In genomic region chr5:139482050-139482889, GRCh38 we compare ENCODE assay signal across 8 cellular contexts. TPM values are rescaled to one million over a fixed set of nuclear protein-coding genes. Genes with fewer than 3 reads are reported as not detected.
DNase-seq lines count a peak whose midpoint lies in the region; ATAC-seq, FAIRE-seq and TF ChIP-seq lines count a peak whose summit lies in the region.

TSS of gene STING1 (minus strand) at chr5:139482758. CDS start at chr5:139481704, 1,054 bp downstream.

- H3K4me1 Mint-ChIP-seq in astrocyte (ENCODE audit: low read depth, unreplicated experiment) = peaks cover 15% of the 10 kb centered on the region

- H3K79me2 ChIP-seq in astrocyte (ENCODE audit: insufficient read depth, low read length) = peaks cover 15% of the 10 kb centered on the region

- H2AFZ ChIP-seq in astrocyte (ENCODE audit: low read depth, low read length) = peak within 1 kb of the TSS; percentile 91

- H3K9ac ChIP-seq in astrocyte (ENCODE audit: low read length) = peak within 1 kb of the TSS; percentile 85

- H3K27me3 ChIP-seq in astrocyte (ENCODE audit: insufficient read depth, low read length) (no peaks in the 10 kb centered on the region), small intestine (ENCODE audit: control insufficient read depth in 2 of 2, insufficient read depth in 2 of 2, low read length in 2 of 2) (no peaks in the 10 kb centered on the region)

- H3K27ac Mint-ChIP-seq in astrocyte (ENCODE audit: unreplicated experiment) = peak within 1 kb of the TSS; percentile 87

- ATAC-seq in GM18511 (IDR thresholded peaks at IDR 0.05; ENCODE audit: unreplicated experiment) = peak; percentile 70

- H3K36me3 ChIP-seq in astrocyte (ENCODE audit: insufficient read depth, low read length) (no peaks in the 10 kb centered on the region), small intestine (ENCODE audit: control insufficient read depth in 2 of 2, insufficient read depth in 2 of 2, low read length in 2 of 2) (no peaks in the 10 kb centered on the region)

- H3K4me2 ChIP-seq in astrocyte (ENCODE audit: low read length) = peak within 1 kb of the TSS; percentile 82

- no peaks in the 10 kb centered on the region for H4K20me1 ChIP-seq in astrocyte (ENCODE audit: insufficient read depth, low read length)

- no peaks in the 10 kb centered on the region for H3K9me3 ChIP-seq in astrocyte (ENCODE audit: insufficient read depth, low read depth, low read length)
- H3K9me3 ChIP-seq in small intestine (ENCODE audit: control insufficient read depth, low read depth) = no peaks in the 10 kb centered on the region

- H3K9me3 Mint-ChIP-seq in astrocyte (ENCODE audit: unreplicated experiment) = no peaks in the 10 kb centered on the region

- H3K27ac ChIP-seq in astrocyte (ENCODE audit: low read depth, low read length) (peak within 1 kb of the TSS; percentile 94), small intestine (ENCODE audit: low read depth in 1 of 2, low read length in 1 of 2) (peak within 1 kb of the TSS; percentile 62 to 98)

- WGBS in small intestine, 3 donors = 15 to 30% (median 28%) methylated on average over 19 of the region's 19 CpGs

- H3K36me3 Mint-ChIP-seq in astrocyte (ENCODE audit: low read depth, unreplicated experiment) = peaks cover 2% of the 10 kb centered on the region

- H3K4me3 Mint-ChIP-seq in astrocyte (ENCODE audit: unreplicated experiment) = peak within 1 kb of the TSS; percentile 31

- H3K4me1 ChIP-seq in astrocyte (ENCODE audit: insufficient read depth, low read length) = peaks cover 23% of the 10 kb centered on the region
- peaks cover 0 to 6% of the 10 kb centered on the region in 2 donors for H3K4me1 ChIP-seq in small intestine (ENCODE audit: control insufficient read depth in 2 of 2, insufficient read depth in 1 of 2, low read depth in 1 of 2, low read length in 1 of 2)

- H3K27me3 Mint-ChIP-seq in astrocyte (ENCODE audit: low read depth, unreplicated experiment) = peaks cover 24% of the 10 kb centered on the region

- H3K4me3 ChIP-seq in astrocyte (ENCODE audit: insufficient read depth, low read depth, low read length) (peak within 1 kb of the TSS; percentile 67), small intestine (ENCODE audit: low read depth in 1 of 2, low read length in 2 of 2) (peak within 1 kb of the TSS; percentile 32 to 42)

- DNase-seq in A172 (ENCODE audit: low spot score) (peak; percentile 99), LoVo (ENCODE audit: low spot score) (peak; percentile 96), T follicular helper cell (ENCODE audit: low read depth) (peak; percentile 45), astrocyte (ENCODE audit: low read depth) (peak; percentile 93), hepatic stellate cell (ENCODE audit: low spot score) (peak; percentile 94), small intestine (peak; percentile 65), superior temporal gyrus (ENCODE audit: extremely low spot score) (no peak)

- peak; percentile 89 for FAIRE-seq in astrocyte (lab: Jason Lieb, UNC)
- no peak for FAIRE-seq in small intestine (lab: Jason Lieb, UNC)

- TF ChIP-seq CTCF in astrocyte (IDR thresholded peaks at IDR 0.05; ENCODE audit: insufficient read depth, low read depth, low read length) = no peak

RNA-seq across cellular contexts. Expression of gene STING1, which starts in this region (rescaled TPM):
- 32.2 and 39.0 TPM in 2 replicates for total RNA-seq in A172 (2014; rRNA removed; shearing (Covaris generic))
- 1.8 and 3.3 TPM in 2 replicates for total RNA-seq in astrocyte
- polyA plus RNA-seq in small intestine = 10 to 100 TPM in 1 of 3 donors, 1 to 10 TPM in 2; 2.2 to 23.0 (median 3.0) TPM
